Comparison of ENCODE assay signal across 8 cellular contexts in genomic region chr5:14595189-14595588, GRCh38. TPM values are rescaled to one million over a fixed set of nuclear protein-coding genes. Genes with fewer than 3 reads are reported as not detected.
DNase-seq lines count a peak whose midpoint lies in the region; ATAC-seq and TF ChIP-seq lines count a peak whose summit lies in the region.

No MANE protein-coding gene starts in this region.

- H3K9me3 ChIP-seq in hepatocyte (ENCODE audit: low read depth), result no peaks in the 10 kb centered on the region

- no peak overlapping the region for H2AFZ ChIP-seq in hepatocyte

- no peaks in the 10 kb centered on the region for H3K9me2 ChIP-seq in hepatocyte (replicated peaks; ENCODE audit: insufficient read depth)

- H3K27me3 ChIP-seq in hepatocyte, result no peaks in the 10 kb centered on the region

- TF ChIP-seq CTCF in hepatocyte (IDR thresholded peaks at IDR 0.05; ENCODE audit: poor library complexity) (no peak), omental fat pad (IDR thresholded peaks at IDR 0.05) (no peak)

- 49% methylated on average over 3 of the region's 3 CpGs for WGBS in hepatocyte (ENCODE audit: low lambda C conversion rate, missing lambda C conversion rate)

- H3K79me2 ChIP-seq in hepatocyte, result peaks cover 42% of the 10 kb centered on the region

- no peaks in the 10 kb centered on the region for H3K36me3 ChIP-seq in hepatocyte (replicated peaks; ENCODE audit: insufficient read depth, low read depth)

- H3K27ac ChIP-seq in hepatocyte, result peak overlapping the region; percentile 80

- DNase-seq in activated naive CD4-positive, alpha-beta T cell treated with Interleukin-2 at 50 U/mL for 16 hours, result peak; percentile 24
- DNase-seq in activated naive CD4-positive, alpha-beta T cell (lab: John Stamatoyannopoulos, UW), result no peak
- DNase-seq in SIG-M5 (lab: John Stamatoyannopoulos, UW), result peak; percentile 81
- DNase-seq in hepatocyte (ENCODE audit: low spot score), result peak; percentile 34
- DNase-seq in HPDE6-E6E7 (ENCODE audit: extremely low spot score), result no peak
- DNase-seq in omental fat pad (ENCODE audit: low spot score), result no peak
- no peak for DNase-seq in ureter (ENCODE audit: low spot score)

- peaks cover 6% of the 10 kb centered on the region for H3K4me1 ChIP-seq in hepatocyte (ENCODE audit: insufficient read depth)

- H4K20me1 ChIP-seq in hepatocyte (ENCODE audit: insufficient read depth, poor library complexity, severe bottlenecking), result no peaks in the 10 kb centered on the region

- H3K4me3 ChIP-seq in hepatocyte, result no peak overlapping the region

- peak overlapping the region; percentile 6 for H3K4me2 ChIP-seq in hepatocyte

- ATAC-seq in HG02943 (IDR thresholded peaks at IDR 0.05; ENCODE audit: low read depth, unreplicated experiment) (peak; percentile 87), omental fat pad (ENCODE audit: low FRiP score) (no peak)

RNA-seq across cellular contexts. Expression of gene OTULINL, which starts 13.6 kb away (rescaled TPM):
- 25.4 and 35.4 TPM in 2 replicates for total RNA-seq in hepatocyte
- 29.0 and 35.4 TPM in 2 replicates for polyA plus RNA-seq in hepatocyte
- 10 to 100 TPM in 3 of 4 donors, 1 to 10 TPM in 1; 7.8 to 15.6 (median 11.4) TPM for total RNA-seq in omental fat pad
- total RNA-seq in ureter, result 18.9 TPM

Comparison
In these comparisons a context has a peak if more than half of its experiments do, and no peak if none do; other contexts are left out.
1. DNase-seq: peak in activated naive CD4-positive, alpha-beta T cell treated with Interleukin-2 at 50 U/mL for 16 hours (single experiment), SIG-M5 (single experiment) and hepatocyte (single experiment); none in activated naive CD4-positive, alpha-beta T cell (0 of 4), HPDE6-E6E7 (single experiment), omental fat pad (single experiment) and ureter (single experiment).